8 cellular contexts compared by ENCODE assay signal in genomic region chr1:16895602-16896315, GRCh38. TPM values are rescaled to one million over a fixed set of nuclear protein-coding genes. Genes with fewer than 3 reads are reported as not detected.
DNase-seq lines count a peak whose midpoint lies in the region; ATAC-seq and TF ChIP-seq lines count a peak whose summit lies in the region.
"Not testable (repeated sequence)": the region's sequence is repeated elsewhere in the genome, so short reads cannot be mapped to it uniquely, and the experiment has no call there.

RNU1-2 (plus strand) TSS chr1:16895980.

- peaks cover 33% of the 10 kb centered on the region for H3K4me1 Mint-ChIP-seq in HFFc6 (ENCODE audit: low read depth)
- H3K4me1 Mint-ChIP-seq in neural crest cell, result peaks cover 35% of the 10 kb centered on the region
- peaks cover 37% of the 10 kb centered on the region for H3K4me1 Mint-ChIP-seq in stimulated activated naive CD8-positive, alpha-beta T cell treated with anti-CD3 and anti-CD28 coated beads, Interleukin-15, amount 100 ng/mL, for 72 hours

- not testable (repeated sequence) for TF ChIP-seq CTCF in HFFc6 (IDR thresholded peaks at IDR 0.05); foreskin fibroblast (IDR thresholded peaks at IDR 0.05; ENCODE audit: low read depth, low read length); neural crest cell (conservative IDR thresholded peaks at IDR 0.05)

- H3K4me3 Mint-ChIP-seq in HFFc6 (peak within 1 kb of the TSS; percentile 83), neural crest cell (peak within 1 kb of the TSS; percentile 88)
- H3K4me3 Mint-ChIP-seq in stimulated activated naive CD8-positive, alpha-beta T cell treated with anti-CD3 and anti-CD28 coated beads, Interleukin-15, amount 100 ng/mL, for 72 hours, result peak within 1 kb of the TSS; percentile 80 to 84

- ATAC-seq in stimulated activated naive CD8-positive, alpha-beta T cell treated with anti-CD3 and anti-CD28 coated beads, Interleukin-15, amount 100 ng/mL, for 72 hours, result peak; percentile 100

- not testable (repeated sequence) for H3K4me1 ChIP-seq in SJSA1 (replicated peaks)

- H3K27ac ChIP-seq in SJSA1, result peak within 1 kb of the TSS; percentile 87

- H3K9me3 Mint-ChIP-seq in HFFc6; neural crest cell; stimulated activated naive CD8-positive, alpha-beta T cell treated with anti-CD3 and anti-CD28 coated beads, Interleukin-15, amount 100 ng/mL, for 72 hours: not testable (repeated sequence)

- H3K36me3 ChIP-seq in SJSA1, result not testable (repeated sequence)

- not testable (repeated sequence) for H3K36me3 Mint-ChIP-seq in HFFc6 (ENCODE audit: low read depth); neural crest cell (ENCODE audit: low read depth)

- H3K27ac Mint-ChIP-seq in HFFc6 (peak within 1 kb of the TSS; percentile 100), neural crest cell (ENCODE audit: unreplicated experiment) (peak within 1 kb of the TSS; percentile 100)
- peak within 1 kb of the TSS; percentile 100 for H3K27ac Mint-ChIP-seq in stimulated activated naive CD8-positive, alpha-beta T cell treated with anti-CD3 and anti-CD28 coated beads, Interleukin-15, amount 100 ng/mL, for 72 hours

- H3K4me3 ChIP-seq in SJSA1, result peak within 1 kb of the TSS; percentile 27
- H3K4me3 ChIP-seq in foreskin fibroblast (ENCODE audit: low read depth in 1 of 2, low read length in 2 of 2), result peak within 1 kb of the TSS; percentile 39 to 51

- not testable (repeated sequence) for H3K9me3 ChIP-seq in SJSA1 (replicated peaks)

- DNase-seq in GM04503 (ENCODE audit: low read depth), result peak; percentile 99
- peak; percentile 99 for DNase-seq in HFFc6
- DNase-seq in NAMALWA (ENCODE audit: low spot score), result peak; percentile 100
- DNase-seq in SJSA1 (ENCODE audit: low read depth in 1 of 2, low spot score in 2 of 2), result peak; percentile 95 to 99
- DNase-seq in activated gamma-delta T cell treated with Interleukin-2 at 50 U/mL for 16 hours, result peak; percentile 85
- DNase-seq in foreskin fibroblast, result peak; percentile 95 to 100
- peak; percentile 76 for DNase-seq in neural crest cell (ENCODE audit: low read depth, low spot score)
- DNase-seq in stimulated activated naive CD8-positive, alpha-beta T cell treated with anti-CD3 and anti-CD28 coated beads, Interleukin-15, amount 100 ng/mL, for 72 hours, result peak; percentile 85 to 86

- peaks cover 29% of the 10 kb centered on the region for H3K27me3 Mint-ChIP-seq in HFFc6 (ENCODE audit: insufficient read depth)
- H3K27me3 Mint-ChIP-seq in neural crest cell (ENCODE audit: low read depth), result peaks cover 12% of the 10 kb centered on the region
- not testable (repeated sequence) for H3K27me3 Mint-ChIP-seq in stimulated activated naive CD8-positive, alpha-beta T cell treated with anti-CD3 and anti-CD28 coated beads, Interleukin-15, amount 100 ng/mL, for 72 hours

- H3K27me3 ChIP-seq in SJSA1 (replicated peaks), result not testable (repeated sequence)

RNA-seq across cellular contexts. Expression of gene RNU1-2, which starts in this region (rescaled TPM):
- total RNA-seq in HFFc6 (2021; fragmentation: NEBNext Ultra II Directional; extraction: Animal tissue kit (Norgen Biotek cat#: 25700)), result 1,000 to 10,000 TPM; 1,191 to 2,394 (median 1,819) TPM
- total RNA-seq in SJSA1 (2014; rRNA removed; shearing (Covaris generic)), result under 0.01 and 294 TPM in 2 replicates
- 2,478 and 3,042 TPM in 2 replicates for total RNA-seq in neural crest cell

Comparison
In these comparisons a context has a peak if more than half of its experiments do, and no peak if none do; other contexts are left out.
1. Peak in every context shown above with its lines: DNase-seq, ATAC-seq, H3K4me3 ChIP-seq and H3K27ac ChIP-seq.